In genomic region chr12:113757223-113758002, GRCh38 we compare ENCODE assay signal across 15 cellular contexts.
A peak's percentile ranks its signal among the peaks of the same experiment; 100 is the strongest.
DNase-seq lines count a peak whose midpoint lies in the region; ATAC-seq and TF ChIP-seq lines count a peak whose summit lies in the region.
"Had no signal": no experiment of that assay in that cellular context is flagged by ENCODE, and none has a peak within 500 bp of the region (broad histone marks: within the 10 kb centered on the region; RNA-seq: fewer than 3 reads in every experiment).

No MANE protein-coding gene starts in this region.

- peaks cover 4% of the 10 kb centered on the region for H3K27me3 Mint-ChIP-seq in brain
- peaks cover 8% of the 10 kb centered on the region for H3K27me3 Mint-ChIP-seq in activated T-cell treated with anti-CD3 and anti-CD28 coated beads, Interleukin-2, amount 50 U/mL, for 72 hours (ENCODE audit: low read depth)
- H3K27me3 Mint-ChIP-seq: activated CD8-positive, alpha-beta memory T cell treated with anti-CD3 and anti-CD28 coated beads, Interleukin-2, amount 10 ng/mL, durations not matched to agents 7 days and 5 days had no signal

- peaks cover 23% of the 10 kb centered on the region for H3K4me1 Mint-ChIP-seq in brain
- H3K4me1 Mint-ChIP-seq in activated T-cell treated with anti-CD3 and anti-CD28 coated beads, Interleukin-2, amount 50 U/mL, for 72 hours (ENCODE audit: low read depth): no peaks in the 10 kb centered on the region
- H3K4me1 Mint-ChIP-seq: activated CD8-positive, alpha-beta memory T cell treated with anti-CD3 and anti-CD28 coated beads, Interleukin-2, amount 10 ng/mL, durations not matched to agents 7 days and 5 days had no signal

- TF ChIP-seq CTCF in brain (conservative IDR thresholded peaks at IDR 0.05): no peak

- no peaks in the 10 kb centered on the region for H3K36me3 Mint-ChIP-seq in brain
- H3K36me3 Mint-ChIP-seq in activated T-cell treated with anti-CD3 and anti-CD28 coated beads, Interleukin-2, amount 50 U/mL, for 72 hours (ENCODE audit: insufficient read depth in 2 of 2): no peaks in the 10 kb centered on the region
- H3K36me3 Mint-ChIP-seq: activated CD8-positive, alpha-beta memory T cell treated with anti-CD3 and anti-CD28 coated beads, Interleukin-2, amount 10 ng/mL, durations not matched to agents 7 days and 5 days had no signal

- H3K27ac Mint-ChIP-seq in brain: peak overlapping the region; percentile 24 to 95 (median 79)
- no peak overlapping the region for H3K27ac Mint-ChIP-seq in activated T-cell treated with anti-CD3 and anti-CD28 coated beads, Interleukin-2, amount 50 U/mL, for 72 hours
- H3K27ac Mint-ChIP-seq: activated CD8-positive, alpha-beta memory T cell treated with anti-CD3 and anti-CD28 coated beads, Interleukin-2, amount 10 ng/mL, durations not matched to agents 7 days and 5 days; dendritic cell treated with granulocyte-macrophage colony-stimulating factor and Interleukin-4, amounts not matched to agents 40 ng/mL and 50 ng/mL, for 4 days had no signal

- intact Hi-C loops in left ventricle myocardium superior (cut with micrococcal nuclease): no loop called here

- no peak for ATAC-seq in activated T-cell treated with anti-CD3 and anti-CD28 coated beads, Interleukin-2, amount 50 U/mL, for 72 hours (replicated peaks in 1 of 2)
- ATAC-seq in left ventricle myocardium superior: no peak
- no peak for ATAC-seq in HG03342 (IDR thresholded peaks at IDR 0.05; ENCODE audit: unreplicated experiment)
- ATAC-seq: activated CD8-positive, alpha-beta memory T cell treated with anti-CD3 and anti-CD28 coated beads, Interleukin-2, amount 10 ng/mL, durations not matched to agents 7 days and 5 days; GM12878; pancreas had no signal

- DNase-seq in NCI-H748 (lab: John Stamatoyannopoulos, UW; ENCODE audit: unreplicated experiment) (peak; percentile 15), NCI-H748 treated with DMSO at 0.1 percent for 48 hours (lab: John Stamatoyannopoulos, UW) (no peak), NCI-H2029 treated with DMSO at 0.1 percent for 48 hours (lab: John Stamatoyannopoulos, UW) (peak; percentile 14), superior temporal gyrus (ENCODE audit: extremely low spot score) (peak; percentile 12), left ventricle myocardium superior (no peak)
- no peak for DNase-seq in activated T-cell treated with anti-CD3 and anti-CD28 coated beads, Interleukin-2, amount 50 U/mL, for 72 hours
- DNase-seq: activated CD8-positive, alpha-beta memory T cell treated with anti-CD3 and anti-CD28 coated beads, Interleukin-2, amount 10 ng/mL, durations not matched to agents 7 days and 5 days; DND-41; mesenchymal stem cell; pancreas; transverse colon had no signal

- peak overlapping the region in 1 of 5 experiments; percentile 42 for H3K4me3 Mint-ChIP-seq in brain
- no peak overlapping the region for H3K4me3 Mint-ChIP-seq in activated T-cell treated with anti-CD3 and anti-CD28 coated beads, Interleukin-2, amount 50 U/mL, for 72 hours
- H3K4me3 Mint-ChIP-seq: activated CD8-positive, alpha-beta memory T cell treated with anti-CD3 and anti-CD28 coated beads, Interleukin-2, amount 10 ng/mL, durations not matched to agents 7 days and 5 days; dendritic cell treated with granulocyte-macrophage colony-stimulating factor and Interleukin-4, amounts not matched to agents 40 ng/mL and 50 ng/mL, for 4 days had no signal

- H3K9me3 Mint-ChIP-seq in brain: peaks cover 0 to 5% (median 4%) of the 10 kb centered on the region in 5 experiments
- H3K9me3 Mint-ChIP-seq in activated T-cell treated with anti-CD3 and anti-CD28 coated beads, Interleukin-2, amount 50 U/mL, for 72 hours: no peaks in the 10 kb centered on the region
- H3K9me3 Mint-ChIP-seq: dendritic cell treated with granulocyte-macrophage colony-stimulating factor and Interleukin-4, amounts not matched to agents 40 ng/mL and 50 ng/mL, for 4 days had no signal

Comparison
In these comparisons a context has a peak if more than half of its experiments do, and no peak if none do; other contexts are left out.
1. DNase-seq: peak in NCI-H748 (single experiment), NCI-H2029 treated with DMSO at 0.1 percent for 48 hours (single experiment) and superior temporal gyrus (single experiment); none in NCI-H748 treated with DMSO at 0.1 percent for 48 hours (single experiment), activated T-cell treated with anti-CD3 and anti-CD28 coated beads, Interleukin-2, amount 50 U/mL, for 72 hours (0 of 2) and left ventricle myocardium superior (single experiment).